Comparison of ENCODE assay signal across 1 cellular context in genomic region chr17:77944390-77945222, GRCh38.
TF ChIP-seq lines count a peak whose summit lies in the region.

No MANE protein-coding gene starts in this region.

TF ChIP-seq in WTC11, 78 proteins besides CTCF, POLR2A, EP300 and RAD21 (continued from another document):
- TF ChIP-seq STAT6 (CRISPR knock-in tag; conservative IDR thresholded peaks at IDR 0.05; ENCODE audit: low read depth) (no peak), HMGA2 (CRISPR knock-in tag; IDR thresholded peaks at IDR 0.05) (no peak), NFE2L1 (CRISPR knock-in tag; IDR thresholded peaks at IDR 0.05) (no peak)
TF ChIP-seq in WTC11: peak in this region for 0.
